Comparison of ENCODE assay signal across 8 cellular contexts in the genomic region with DNA sequence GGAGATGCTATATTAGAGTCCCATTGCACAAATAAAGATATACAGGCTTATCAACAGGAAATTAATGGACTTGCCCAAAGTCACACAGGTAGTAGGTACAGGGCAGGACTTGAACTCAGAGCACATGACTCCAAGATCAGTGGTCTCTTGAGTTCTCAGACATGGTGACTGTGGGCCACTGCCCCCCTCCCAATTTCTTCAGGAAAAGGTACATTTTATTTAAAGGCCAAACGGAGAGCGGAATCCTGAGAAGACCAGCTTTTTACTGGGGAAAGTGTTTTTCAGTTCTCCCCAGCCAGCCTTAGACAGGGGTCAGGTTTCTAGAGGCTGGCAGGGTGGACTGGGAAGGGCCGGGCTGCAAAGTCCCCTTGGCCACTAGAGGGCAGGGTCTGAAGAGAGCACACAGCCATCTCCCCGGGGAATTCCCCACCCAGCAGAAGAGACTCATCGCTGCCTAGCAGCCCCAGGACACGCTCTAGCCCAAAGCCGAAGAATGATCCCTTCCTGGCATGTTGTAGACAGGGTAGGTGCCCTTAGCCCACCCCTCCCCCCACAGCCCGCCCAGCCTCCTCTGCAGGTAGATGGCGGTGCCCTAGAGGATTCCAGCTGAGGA. TPM values are rescaled to one million over a fixed set of nuclear protein-coding genes. Genes with fewer than 3 reads are reported as not detected.
A peak's percentile ranks its signal among the peaks of the same experiment; 100 is the strongest.
DNase-seq lines count a peak whose midpoint lies in the region; ATAC-seq and TF ChIP-seq lines count a peak whose summit lies in the region.

No MANE protein-coding gene starts in this region.

- H3K4me3 Mint-ChIP-seq in activated T-helper 1 cell treated with anti-CD3 and anti-CD28 coated beads, Interleukin-12 subunit alpha, Interleukin-12 subunit beta, Interleukin-2, Interleukin-4 antibody, amounts not matched to agents 30 ng/mL and 10 ng/mL and 1 ng/mL, durations not matched to agents 14 hours and 24 hours and 36 hours: no peak overlapping the region
- no peak overlapping the region for H3K4me3 Mint-ChIP-seq in osteocyte (ENCODE audit: unreplicated experiment)

- peak; percentile 71 for TF ChIP-seq RAD21 in Ishikawa (IDR thresholded peaks at IDR 0.05; ENCODE audit: low read depth)

- no peak overlapping the region for H3K27ac ChIP-seq in thyroid gland

- no peak overlapping the region for H3K4me3 ChIP-seq in thyroid gland (replicated peaks in 1 of 3)

- peak; percentile 79 for ATAC-seq in GM21526 (IDR thresholded peaks at IDR 0.05; ENCODE audit: low FRiP score, unreplicated experiment)

- intact Hi-C loops in activated T-helper 1 cell treated with anti-CD3 and anti-CD28 coated beads, Interleukin-12 subunit alpha, Interleukin-12 subunit beta, Interleukin-2, Interleukin-4 antibody, amounts not matched to agents 30 ng/mL and 10 ng/mL and 1 ng/mL, durations not matched to agents 14 hours and 24 hours and 36 hours (cut with micrococcal nuclease): loop anchor here (1.0 to 10.0 kb wide), 8 partner anchors 13 to 466 kb away; a partner anchor contains a TSS
- intact Hi-C loops in thyroid gland (cut with DNase I): loop anchor here (5.0 to 10.0 kb wide), 3 partner anchors 52 to 254 kb away; no protein-coding TSS in a partner anchor

- TF ChIP-seq CTCF in osteocyte (IDR thresholded peaks at IDR 0.05) (peak; percentile 74), thyroid gland (IDR thresholded peaks at IDR 0.05) (peak; percentile 18 to 87 (median 72))

- peaks cover 0 to 3% of the 10 kb centered on the region in 2 donors for H3K36me3 ChIP-seq in thyroid gland

- H3K27me3 Mint-ChIP-seq in activated T-helper 1 cell treated with anti-CD3 and anti-CD28 coated beads, Interleukin-12 subunit alpha, Interleukin-12 subunit beta, Interleukin-2, Interleukin-4 antibody, amounts not matched to agents 30 ng/mL and 10 ng/mL and 1 ng/mL, durations not matched to agents 14 hours and 24 hours and 36 hours (ENCODE audit: insufficient read depth): no peaks in the 10 kb centered on the region
- H3K27me3 Mint-ChIP-seq in osteocyte (ENCODE audit: unreplicated experiment): no peaks in the 10 kb centered on the region

- H3K9me3 ChIP-seq in thyroid gland: no peaks in the 10 kb centered on the region

- no peaks in the 10 kb centered on the region for H3K27me3 ChIP-seq in thyroid gland

- H3K9me3 Mint-ChIP-seq in activated T-helper 1 cell treated with anti-CD3 and anti-CD28 coated beads, Interleukin-12 subunit alpha, Interleukin-12 subunit beta, Interleukin-2, Interleukin-4 antibody, amounts not matched to agents 30 ng/mL and 10 ng/mL and 1 ng/mL, durations not matched to agents 14 hours and 24 hours and 36 hours: no peaks in the 10 kb centered on the region
- no peaks in the 10 kb centered on the region for H3K9me3 Mint-ChIP-seq in osteocyte (ENCODE audit: unreplicated experiment)

- no peak for TF ChIP-seq POLR2A in thyroid gland (IDR thresholded peaks at IDR 0.05)

- 40 to 49% methylated on average over 4 to 7 of the region's 9 CpGs for WGBS in thyroid gland, 2 donors

- no peak overlapping the region for H3K27ac Mint-ChIP-seq in activated T-helper 1 cell treated with anti-CD3 and anti-CD28 coated beads, Interleukin-12 subunit alpha, Interleukin-12 subunit beta, Interleukin-2, Interleukin-4 antibody, amounts not matched to agents 30 ng/mL and 10 ng/mL and 1 ng/mL, durations not matched to agents 14 hours and 24 hours and 36 hours
- H3K27ac Mint-ChIP-seq in osteocyte (ENCODE audit: unreplicated experiment): no peak overlapping the region

- DNase-seq in DMS153 (lab: John Stamatoyannopoulos, UW): peak; percentile 92
- DNase-seq in RPMI7951 (ENCODE audit: low read depth): peak; percentile 77
- peak; percentile 73 for DNase-seq in activated T-helper 1 cell treated with anti-CD3 and anti-CD28 coated beads, Interleukin-12 subunit alpha, Interleukin-12 subunit beta, Interleukin-2, Interleukin-4 antibody, amounts not matched to agents 30 ng/mL and 10 ng/mL and 1 ng/mL, durations not matched to agents 14 hours and 24 hours and 36 hours (ENCODE audit: low spot score)
- DNase-seq in fibroblast of the conjunctiva (ENCODE audit: low read depth): peak; percentile 65
- DNase-seq in osteocyte (ENCODE audit: extremely low spot score, unreplicated experiment): peak; percentile 88
- DNase-seq in thyroid gland: peak; percentile 78

- H3K4me1 Mint-ChIP-seq in activated T-helper 1 cell treated with anti-CD3 and anti-CD28 coated beads, Interleukin-12 subunit alpha, Interleukin-12 subunit beta, Interleukin-2, Interleukin-4 antibody, amounts not matched to agents 30 ng/mL and 10 ng/mL and 1 ng/mL, durations not matched to agents 14 hours and 24 hours and 36 hours (ENCODE audit: low read depth): peaks cover 49% of the 10 kb centered on the region
- H3K4me1 Mint-ChIP-seq in osteocyte (ENCODE audit: unreplicated experiment): peaks cover 4% of the 10 kb centered on the region

- H3K36me3 Mint-ChIP-seq in activated T-helper 1 cell treated with anti-CD3 and anti-CD28 coated beads, Interleukin-12 subunit alpha, Interleukin-12 subunit beta, Interleukin-2, Interleukin-4 antibody, amounts not matched to agents 30 ng/mL and 10 ng/mL and 1 ng/mL, durations not matched to agents 14 hours and 24 hours and 36 hours (ENCODE audit: low read depth): peaks cover 27% of the 10 kb centered on the region
- H3K36me3 Mint-ChIP-seq in osteocyte (ENCODE audit: unreplicated experiment): peaks cover 15% of the 10 kb centered on the region

- no peak for TF ChIP-seq EP300 in Ishikawa (IDR thresholded peaks at IDR 0.05; ENCODE audit: borderline replicate concordance)

- H3K4me1 ChIP-seq in thyroid gland: peaks cover 0 to 5% of the 10 kb centered on the region in 2 donors

TF ChIP-seq in Ishikawa, 13 proteins besides CTCF, POLR2A, EP300 and RAD21:
- TF ChIP-seq TCF12 (IDR thresholded peaks at IDR 0.05; ENCODE audit: low read depth) (no peak), YY1 (IDR thresholded peaks at IDR 0.05; ENCODE audit: low read depth) (no peak), TEAD4 (IDR thresholded peaks at IDR 0.05) (no peak), ZBTB7A (IDR thresholded peaks at IDR 0.05; ENCODE audit: low read depth) (no peak)

RNA-seq across cellular contexts. Expression of a gene that starts 29.7 kb away (rescaled TPM):
- total RNA-seq in RPMI7951 (2014; rRNA removed; shearing (Covaris generic)): 5.7 and 7.9 TPM in 2 replicates
- total RNA-seq in activated T-helper 1 cell treated with anti-CD3 and anti-CD28 coated beads, Interleukin-12 subunit alpha, Interleukin-12 subunit beta, Interleukin-2, Interleukin-4 antibody, amounts not matched to agents 30 ng/mL and 10 ng/mL and 1 ng/mL, durations not matched to agents 14 hours and 24 hours and 36 hours: 14.1 and 14.7 TPM in 2 replicates
- total RNA-seq in osteocyte (12.1 and 12.6 TPM in 2 replicates), thyroid gland (10 to 100 TPM; 28.9 to 36.0 (median 31.5) TPM)
